4 cellular contexts compared by ENCODE assay signal in genomic region chr14:77536951-77537350, GRCh38. TPM values are rescaled to one million over a fixed set of nuclear protein-coding genes. Genes with fewer than 3 reads are reported as not detected.
"Had no signal": no experiment of that assay in that cellular context is flagged by ENCODE, and none has a peak within 500 bp of the region (broad histone marks: within the 10 kb centered on the region; RNA-seq: fewer than 3 reads in every experiment).

No MANE protein-coding gene starts in this region.

RNA-seq across cellular contexts. Expression of gene ISM2, which starts 38.3 kb away (rescaled TPM):
- total RNA-seq: MCF 10A, Peyer's patch, Right ventricle myocardium superior, SJSA1 had no signal
